Comparison of ENCODE assay signal across 33 cellular contexts in the genomic region with DNA sequence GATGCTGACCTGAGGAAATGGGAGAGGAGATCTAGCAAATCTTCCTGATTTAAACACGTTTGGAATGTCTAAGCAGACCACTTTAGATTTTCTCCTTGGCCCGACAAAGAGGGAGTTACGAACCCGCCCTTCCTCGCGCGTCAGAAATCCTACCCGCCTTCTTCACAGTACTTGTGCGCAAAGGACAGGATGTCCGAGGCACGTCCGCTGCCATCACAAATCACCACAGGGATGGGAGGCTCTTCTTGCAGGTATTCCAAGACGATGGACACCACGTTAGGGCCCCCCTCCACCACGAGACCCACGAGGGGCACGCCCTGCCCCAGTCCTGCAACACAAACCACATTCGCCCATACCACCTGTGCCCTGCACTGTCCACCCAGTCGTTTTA. TPM values are rescaled to one million over a fixed set of nuclear protein-coding genes. Genes with fewer than 3 reads are reported as not detected.
DNase-seq lines count a peak whose midpoint lies in the region; ATAC-seq and TF ChIP-seq lines count a peak whose summit lies in the region.
"Had no signal": no experiment of that assay in that cellular context is flagged by ENCODE, and none has a peak within 500 bp of the region (broad histone marks: within the 10 kb centered on the region; RNA-seq: fewer than 3 reads in every experiment).

No MANE protein-coding gene starts in this region.

- H3K4me1 ChIP-seq in adipocyte (ENCODE audit: control insufficient read depth, insufficient read depth, low read length), result peaks cover 15% of the 10 kb centered on the region
- no peaks in the 10 kb centered on the region for H3K4me1 ChIP-seq in gastrocnemius medialis
- H3K4me1 ChIP-seq: ascending aorta, psoas muscle, upper lobe of right lung had no signal

- no peaks in the 10 kb centered on the region for H3K9me3 ChIP-seq in adipocyte (ENCODE audit: control insufficient read depth, low read length)
- H3K9me3 ChIP-seq in gastrocnemius medialis, result no peaks in the 10 kb centered on the region
- H3K9me3 ChIP-seq: ascending aorta, MG63, psoas muscle, upper lobe of right lung had no signal

- peak in 1 of 2 donors; percentile 27 for ATAC-seq in gastrocnemius medialis
- ATAC-seq in natural killer cell treated with Interleukin-12 subunit alpha and Interleukin-12 subunit beta and Interleukin-15 and Interleukin-18, amount 100 ng/mL, for 72 hours, result no peak
- ATAC-seq: activated CD8-positive, alpha-beta memory T cell treated with anti-CD3 and anti-CD28 coated beads, Interleukin-2, amount 10 ng/mL, durations not matched to agents 7 days and 5 days; activated T-cell treated with anti-CD3 and anti-CD28 coated beads, Interleukin-2, amount 50 U/mL, for 4 hours; esophagus mucosa; psoas muscle; upper lobe of right lung had no signal

- intact Hi-C loops in gastrocnemius medialis (cut with DNase I; ENCODE audit: low total_unique reads), result no loop called here

- peaks cover 2 to 8% of the 10 kb centered on the region in 2 donors for H3K27me3 Mint-ChIP-seq in natural killer cell treated with Interleukin-12 subunit alpha and Interleukin-12 subunit beta and Interleukin-15 and Interleukin-18, amount 100 ng/mL, for 72 hours
- H3K27me3 Mint-ChIP-seq: activated B cell treated with CpG ODN at 0.5 μM for 24 hours; naive B cell; stimulated activated memory B cell treated with anti-CD40 and anti-IgM and Interleukin-4, amounts not matched to agents 10 μg/mL and 1 μg/mL and 100 μg/mL, for 72 hours had no signal

- H3K36me3 Mint-ChIP-seq in natural killer cell treated with Interleukin-12 subunit alpha and Interleukin-12 subunit beta and Interleukin-15 and Interleukin-18, amount 100 ng/mL, for 72 hours, result no peaks in the 10 kb centered on the region
- H3K36me3 Mint-ChIP-seq: activated CD8-positive, alpha-beta memory T cell treated with anti-CD3 and anti-CD28 coated beads, Interleukin-2, amount 10 ng/mL, durations not matched to agents 7 days and 5 days; stimulated activated memory B cell treated with anti-CD40 and anti-IgM and Interleukin-4, amounts not matched to agents 10 μg/mL and 1 μg/mL and 100 μg/mL, for 72 hours had no signal

- H3K36me3 ChIP-seq in adipocyte (ENCODE audit: control insufficient read depth, insufficient read depth, low read length, severe bottlenecking) (no peaks in the 10 kb centered on the region), gastrocnemius medialis (no peaks in the 10 kb centered on the region), brain microvascular endothelial cell (replicated peaks) (no peaks in the 10 kb centered on the region)
- H3K36me3 ChIP-seq: ascending aorta, MG63, upper lobe of right lung had no signal

- H3K27ac ChIP-seq in gastrocnemius medialis (peak overlapping the region in 3 of 4 donors; percentile 18 to 41 (median 33)), brain microvascular endothelial cell (no peak overlapping the region)
- H3K27ac ChIP-seq: ascending aorta, psoas muscle, upper lobe of right lung had no signal

- peak; percentile 48 for DNase-seq in GM03348 (ENCODE audit: low spot score)
- peak; percentile 39 for DNase-seq in adipocyte (ENCODE audit: low read depth)
- DNase-seq in foreskin fibroblast, result peak; percentile 14 to 62
- no peak for DNase-seq in gastrocnemius medialis
- DNase-seq in brain microvascular endothelial cell, result no peak
- DNase-seq in T-helper 9 cell, result no peak
- DNase-seq in natural killer cell treated with Interleukin-12 subunit alpha and Interleukin-12 subunit beta and Interleukin-15 and Interleukin-18, amount 100 ng/mL, for 72 hours (ENCODE audit: low spot score), result no peak
- DNase-seq: activated B cell treated with CpG ODN at 0.5 μM for 24 hours; activated CD8-positive, alpha-beta memory T cell treated with anti-CD3 and anti-CD28 coated beads, Interleukin-2, amount 10 ng/mL, durations not matched to agents 7 days and 5 days; activated gamma-delta T cell treated with Interleukin-2 at 50 U/mL for 16 hours; activated naive CD8-positive, alpha-beta T cell treated with anti-CD3 and anti-CD28 coated beads, Interleukin-2, amount 10 ng/mL, durations not matched to agents 7 days and 5 days; activated T-cell treated with anti-CD3 and anti-CD28 coated beads, Interleukin-2, amount 50 U/mL, for 4 hours; Calu3; central memory CD4-positive, alpha-beta T cell; DND-41; H7; KBM-7; MG63; midbrain; naive B cell; NCI-H1105; NCI-H187; NCI-H2171; NCI-H82; psoas muscle; substantia nigra; T-helper 1 cell; upper lobe of right lung had no signal

- H3K27ac Mint-ChIP-seq in natural killer cell treated with Interleukin-12 subunit alpha and Interleukin-12 subunit beta and Interleukin-15 and Interleukin-18, amount 100 ng/mL, for 72 hours, result no peak overlapping the region
- H3K27ac Mint-ChIP-seq: activated B cell treated with CpG ODN at 0.5 μM for 24 hours; activated CD8-positive, alpha-beta memory T cell treated with anti-CD3 and anti-CD28 coated beads, Interleukin-2, amount 10 ng/mL, durations not matched to agents 7 days and 5 days; activated naive CD8-positive, alpha-beta T cell treated with anti-CD3 and anti-CD28 coated beads, Interleukin-2, amount 10 ng/mL, durations not matched to agents 7 days and 5 days; stimulated activated memory B cell treated with anti-CD40 and anti-IgM and Interleukin-4, amounts not matched to agents 10 μg/mL and 1 μg/mL and 100 μg/mL, for 72 hours had no signal

- TF ChIP-seq CTCF in foreskin fibroblast (IDR thresholded peaks at IDR 0.05; ENCODE audit: low read depth, low read length) (no peak), gastrocnemius medialis (IDR thresholded peaks at IDR 0.05 in 4 of 5, conservative IDR thresholded peaks at IDR 0.05 in 1 of 5) (no peak), brain microvascular endothelial cell (IDR thresholded peaks at IDR 0.05; ENCODE audit: low read depth, low read length, missing control alignments) (no peak)

- H3K4me3 Mint-ChIP-seq in natural killer cell treated with Interleukin-12 subunit alpha and Interleukin-12 subunit beta and Interleukin-15 and Interleukin-18, amount 100 ng/mL, for 72 hours, result no peak overlapping the region
- H3K4me3 Mint-ChIP-seq: activated B cell treated with CpG ODN at 0.5 μM for 24 hours; activated CD8-positive, alpha-beta memory T cell treated with anti-CD3 and anti-CD28 coated beads, Interleukin-2, amount 10 ng/mL, durations not matched to agents 7 days and 5 days; activated naive CD8-positive, alpha-beta T cell treated with anti-CD3 and anti-CD28 coated beads, Interleukin-2, amount 10 ng/mL, durations not matched to agents 7 days and 5 days; activated T-cell treated with anti-CD3 and anti-CD28 coated beads, Interleukin-2, amount 50 U/mL, for 4 hours; naive B cell; stimulated activated memory B cell treated with anti-CD40 and anti-IgM and Interleukin-4, amounts not matched to agents 10 μg/mL and 1 μg/mL and 100 μg/mL, for 72 hours had no signal

- H3K27me3 ChIP-seq in adipocyte (replicated peaks; ENCODE audit: control insufficient read depth, insufficient read depth, low read length), result peaks cover 31% of the 10 kb centered on the region
- no peaks in the 10 kb centered on the region for H3K27me3 ChIP-seq in gastrocnemius medialis
- no peaks in the 10 kb centered on the region for H3K27me3 ChIP-seq in brain microvascular endothelial cell (replicated peaks)
- H3K27me3 ChIP-seq: ascending aorta, MG63, upper lobe of right lung had no signal

- H3K9me3 Mint-ChIP-seq in natural killer cell treated with Interleukin-12 subunit alpha and Interleukin-12 subunit beta and Interleukin-15 and Interleukin-18, amount 100 ng/mL, for 72 hours, result no peaks in the 10 kb centered on the region
- H3K9me3 Mint-ChIP-seq: activated B cell treated with CpG ODN at 0.5 μM for 24 hours; activated naive CD8-positive, alpha-beta T cell treated with anti-CD3 and anti-CD28 coated beads, Interleukin-2, amount 10 ng/mL, durations not matched to agents 7 days and 5 days; activated T-cell treated with anti-CD3 and anti-CD28 coated beads, Interleukin-2, amount 50 U/mL, for 4 hours; stimulated activated memory B cell treated with anti-CD40 and anti-IgM and Interleukin-4, amounts not matched to agents 10 μg/mL and 1 μg/mL and 100 μg/mL, for 72 hours had no signal

- H3K4me1 Mint-ChIP-seq in natural killer cell treated with Interleukin-12 subunit alpha and Interleukin-12 subunit beta and Interleukin-15 and Interleukin-18, amount 100 ng/mL, for 72 hours (ENCODE audit: low read depth in 2 of 2), result peaks cover 0 to 5% of the 10 kb centered on the region in 2 donors
- H3K4me1 Mint-ChIP-seq: activated CD8-positive, alpha-beta memory T cell treated with anti-CD3 and anti-CD28 coated beads, Interleukin-2, amount 10 ng/mL, durations not matched to agents 7 days and 5 days; activated naive CD8-positive, alpha-beta T cell treated with anti-CD3 and anti-CD28 coated beads, Interleukin-2, amount 10 ng/mL, durations not matched to agents 7 days and 5 days had no signal

- TF ChIP-seq POLR2A in gastrocnemius medialis (IDR thresholded peaks at IDR 0.05), result no peak

- in situ Hi-C loops in gastrocnemius medialis (cut with MboI; ENCODE audit: low sequenced_read_pairs in 4 of 4) (no loop called here), brain microvascular endothelial cell (cut with HindIII; ENCODE audit: low pct_ligation_motif_present, low sequenced_read_pairs) (no loop called here)

- peak overlapping the region; percentile 64 for H3K4me3 ChIP-seq in adipocyte (ENCODE audit: low read length)
- H3K4me3 ChIP-seq in foreskin fibroblast (ENCODE audit: low read depth in 1 of 2, low read length in 2 of 2), result peak overlapping the region; percentile 24 to 40
- no peak overlapping the region for H3K4me3 ChIP-seq in gastrocnemius medialis
- no peak overlapping the region for H3K4me3 ChIP-seq in brain microvascular endothelial cell (ENCODE audit: low read depth, low read length)
- H3K4me3 ChIP-seq: ascending aorta, MG63, psoas muscle, upper lobe of right lung had no signal

- H3K9ac ChIP-seq in adipocyte (ENCODE audit: low read length), result no peak overlapping the region

RNA-seq across cellular contexts. Expression of a gene that starts 38.6 kb away (rescaled TPM):
- total RNA-seq in gastrocnemius medialis, result not detected
- not detected for total RNA-seq in natural killer cell treated with Interleukin-12 subunit alpha and Interleukin-12 subunit beta and Interleukin-15 and Interleukin-18, amount 100 ng/mL, for 72 hours
- total RNA-seq: activated B cell treated with CpG ODN at 0.5 μM for 24 hours; activated naive CD8-positive, alpha-beta T cell treated with anti-CD3 and anti-CD28 coated beads, Interleukin-2, amount 10 ng/mL, durations not matched to agents 7 days and 5 days; activated T-cell treated with anti-CD3 and anti-CD28 coated beads, Interleukin-2, amount 50 U/mL, for 4 hours; ascending aorta; Calu3; esophagus mucosa; NCI-H460; psoas muscle; RPMI7951; upper lobe of right lung had no signal

Comparison
In these comparisons a context has a peak if more than half of its experiments do, and no peak if none do; other contexts are left out.
1. DNase-seq: peak in GM03348 (single experiment), adipocyte (single experiment) and foreskin fibroblast (2 of 2); none in gastrocnemius medialis (0 of 2), brain microvascular endothelial cell (single experiment), T-helper 9 cell (single experiment) and natural killer cell treated with Interleukin-12 subunit alpha and Interleukin-12 subunit beta and Interleukin-15 and Interleukin-18, amount 100 ng/mL, for 72 hours (single experiment).
2. H3K4me3 ChIP-seq: peak in adipocyte (single experiment) and foreskin fibroblast (2 of 2); none in gastrocnemius medialis (0 of 4) and brain microvascular endothelial cell (single experiment).